ENCODE assay signal across 8 cellular contexts in genomic region chr17:42779942-42780815, GRCh38. TPM values are rescaled to one million over a fixed set of nuclear protein-coding genes. Genes with fewer than 3 reads are reported as not detected.
A peak's percentile ranks its signal among the peaks of the same experiment; 100 is the strongest.
DNase-seq lines count a peak whose midpoint lies in the region; ATAC-seq, FAIRE-seq and TF ChIP-seq lines count a peak whose summit lies in the region.

WNK4 (plus strand) TSS chr17:42780610; CDS start chr17:42780699, 89 bp downstream.

- ATAC-seq in HepG2: peak; percentile 88
- no peak for ATAC-seq in GM18907 (IDR thresholded peaks at IDR 0.05; ENCODE audit: unreplicated experiment)
- ATAC-seq in GM19452 (IDR thresholded peaks at IDR 0.05; ENCODE audit: unreplicated experiment): no peak

- FAIRE-seq in HTR-8/SVneo (lab: Jason Lieb, UNC) (peak; percentile 93), HepG2 (lab: Jason Lieb, UNC) (peak; percentile 94)

- TF ChIP-seq POLR2A in HepG2 (IDR thresholded peaks at IDR 0.05; ENCODE audit: insufficient read depth in 1 of 2, low read depth in 2 of 2, low read length in 2 of 2): peak; percentile 90

- under 1% methylated on average over 26 of the region's 59 CpGs for WGBS in HepG2 (ENCODE audit: low lambda C conversion rate)

- peaks cover 64% of the 10 kb centered on the region for H3K4me1 ChIP-seq in HepG2 (ENCODE audit: insufficient read depth, low read length)

- in situ Hi-C loops in HepG2 (cut with HindIII; ENCODE audit: extremely low pct_ligation_motif_present, low pct_unique_long_range_greater_than_20kb): no loop called here

- intact Hi-C loops in HepG2 (cut with micrococcal nuclease; ENCODE audit: unreplicated experiment): loop anchor here (2.0 kb wide), 1 partner anchor 17 kb away; no protein-coding TSS in a partner anchor

- peak within 1 kb of the TSS; percentile 51 for H3K27ac ChIP-seq in 22Rv1
- H3K27ac ChIP-seq in HepG2 (ENCODE audit: extremely low read length, insufficient read depth, low read length): peak within 1 kb of the TSS; percentile 98

- H3K9ac ChIP-seq in HepG2 (ENCODE audit: insufficient read depth, low read depth, low read length): peak within 1 kb of the TSS; percentile 95

- DNase-seq in HTR-8/SVneo (ENCODE audit: insufficient read length, low spot score) (peak; percentile 83), cardiac fibroblast (ENCODE audit: low read depth in 2 of 2) (peak; percentile 47 to 59), HepG2 (ENCODE audit: low spot score) (peak; percentile 98), cerebellar nuclear complex (lab: John Stamatoyannopoulos, UW) (no peak), DMS114 treated with DMSO at 0.1 percent for 48 hours (lab: John Stamatoyannopoulos, UW; ENCODE audit: unreplicated experiment) (no peak)

- POLR2A ChIA-PET in HepG2 (lab: Yijun Ruan, JAX): interaction anchor here (0.6 to 8.4 kb wide), 34 partner anchors 7 to 535 kb away, joined by 3 to 278 read pairs (median 5); partner anchors contain the start of genes BECN1, CNTD1, CNTNAP1 and COA3

- TF ChIP-seq EP300 in HepG2 (IDR thresholded peaks at IDR 0.05; ENCODE audit: low read depth in 2 of 2, low read length in 2 of 2): peak in 1 of 2 experiments; percentile 92; a peak in 3 of 4 replicates
- peak; percentile 89 for TF ChIP-seq EP300 in HepG2 (CRISPR knock-in tag; IDR thresholded peaks at IDR 0.05; ENCODE audit: borderline replicate concordance)

- H3K4me3 ChIP-seq in cardiac fibroblast (replicated peaks in 1 of 2; ENCODE audit: low read depth in 2 of 2, low read length in 2 of 2) (peak within 1 kb of the TSS; percentile 61 to 81), HepG2 (replicated peaks in 1 of 3; ENCODE audit: insufficient read depth in 1 of 3, low read depth in 2 of 3, low read length in 3 of 3) (peak within 1 kb of the TSS; percentile 87 to 99 (median 92))

- H4K20me1 ChIP-seq in HepG2 (ENCODE audit: insufficient read depth, low read length): peaks cover 4% of the 10 kb centered on the region; the same call in 1 of the 2 replicates

- BruUV-seq in HepG2 (replicated peaks; lab: Mats Ljungman, UMichigan): TSS peak; percentile 95

- H3K27me3 ChIP-seq in HepG2 (ENCODE audit: control insufficient read depth in 1 of 2, insufficient read depth in 2 of 2, low read length in 2 of 2): no peaks in the 10 kb centered on the region; a peak in 1 of 5 replicates

- no peak within 1 kb of the TSS for H2AFZ ChIP-seq in HepG2 (ENCODE audit: low read length)

- TF ChIP-seq CTCF in 22Rv1 (IDR thresholded peaks at IDR 0.05) (no peak), cardiac fibroblast (IDR thresholded peaks at IDR 0.05; ENCODE audit: low read depth, low read length) (no peak), HepG2 (CRISPR knock-in tag; IDR thresholded peaks at IDR 0.05) (0 out of 2 replicates have a peak, but pooled peaks have one; percentile 42)

- H3K4me2 ChIP-seq in HepG2 (ENCODE audit: low read depth, low read length): peak within 1 kb of the TSS; percentile 99

- H3K9me3 ChIP-seq in HepG2 (ENCODE audit: low read length): no peaks in the 10 kb centered on the region

- H3K36me3 ChIP-seq in HepG2 (replicated peaks in 1 of 2; ENCODE audit: control insufficient read depth in 1 of 2, insufficient read depth in 2 of 2, low read length in 2 of 2): peaks cover 19 to 39% of the 10 kb centered on the region in 2 experiments; a peak in 4 of 5 replicates

- H3K79me2 ChIP-seq in HepG2 (ENCODE audit: insufficient read depth, low read length): peaks cover 28% of the 10 kb centered on the region

- CTCF ChIA-PET in HepG2 (lab: Yijun Ruan, JAX; ENCODE audit: low intra/inter-chr PET ratio, low total read pairs): interaction anchor here (1.0 kb wide), 2 partner anchors 44 to 60 kb away, joined by 3 to 4 read pairs; partner anchors contain the start of gene BECN1

- peak; percentile 17 for TF ChIP-seq RAD21 in HepG2 (CRISPR knock-in tag; IDR thresholded peaks at IDR 0.05)

TF ChIP-seq in HepG2, 621 proteins besides CTCF, POLR2A, EP300 and RAD21 (continues in another document):
- TF ChIP-seq MYNN (CRISPR knock-in tag; IDR thresholded peaks at IDR 0.05; ENCODE audit: low read depth) (peak; percentile 39), ZNF367 (CRISPR knock-in tag; IDR thresholded peaks at IDR 0.05; ENCODE audit: borderline replicate concordance) (no peak), NFIC (IDR thresholded peaks at IDR 0.05; ENCODE audit: low read length) (peak; percentile 82; the same call in 1 of the 2 replicates), POLR2G (IDR thresholded peaks at IDR 0.05; ENCODE audit: low read depth, low read length) (peak; percentile 96), RNF2 (conservative IDR thresholded peaks at IDR 0.05; ENCODE audit: low read depth) (0 out of 2 replicates have a peak, but pooled peaks have one; percentile 13), ZNF235 (CRISPR knock-in tag; IDR thresholded peaks at IDR 0.05; ENCODE audit: borderline replicate concordance) (no peak), ZNF350 (CRISPR knock-in tag; IDR thresholded peaks at IDR 0.05; ENCODE audit: borderline replicate concordance, low read depth) (peak; percentile 74), SP5 (CRISPR knock-in tag; IDR thresholded peaks at IDR 0.05; ENCODE audit: borderline replicate concordance, low read depth) (peak; percentile 87), ZNF556 (CRISPR knock-in tag; IDR thresholded peaks at IDR 0.05; ENCODE audit: borderline replicate concordance) (no peak), IRX3 (CRISPR knock-in tag; IDR thresholded peaks at IDR 0.05; ENCODE audit: borderline replicate concordance, low read depth) (0 out of 2 replicates have a peak, but pooled peaks have one; percentile 35), FOXP1 (IDR thresholded peaks at IDR 0.05) (no peak; the same call in 1 of the 2 replicates), FOXP1 (CRISPR knock-in tag; IDR thresholded peaks at IDR 0.05) (peak; percentile 68), PREB (CRISPR knock-in tag; IDR thresholded peaks at IDR 0.05) (no peak), ZNF850 (CRISPR knock-in tag; conservative IDR thresholded peaks at IDR 0.05) (peak; percentile 79; the same call in 1 of the 2 replicates), ZSCAN29 (CRISPR knock-in tag; conservative IDR thresholded peaks at IDR 0.05) (no peak), TBX3 (IDR thresholded peaks at IDR 0.05; ENCODE audit: borderline replicate concordance) (no peak), KLF12 (CRISPR knock-in tag; IDR thresholded peaks at IDR 0.05; ENCODE audit: borderline replicate concordance) (peak; percentile 69; the same call in 1 of the 2 replicates)

RNA-seq across cellular contexts. Expression of gene WNK4, which starts in this region (rescaled TPM):
- 1.5 and 2.7 TPM in 2 replicates for total RNA-seq in HepG2 (2016; rRNA removed; fragmentation: Illumina TruSeq; extraction: Trizol)
- total RNA-seq in HepG2 (2016; cell fraction: cytosol; rRNA removed; fragmentation: Illumina TruSeq; extraction: Trizol; ENCODE audit: low read depth): 1.2 and 1.7 TPM in 2 replicates
- total RNA-seq in HepG2 (2016; cell fraction: insoluble cytoplasmic fraction; rRNA removed; fragmentation: Illumina TruSeq; extraction: Trizol): 2.2 and 2.8 TPM in 2 replicates
- 1.2 and 1.5 TPM in 2 replicates for total RNA-seq in HepG2 (2016; cell fraction: membrane; rRNA removed; fragmentation: Illumina TruSeq; extraction: Trizol)
- total RNA-seq in HepG2 (2016; cell fraction: nucleus; rRNA removed; fragmentation: Illumina TruSeq; extraction: Trizol): 4.5 and 5.1 TPM in 2 replicates
- 13.7 and 16.9 TPM in 2 replicates for polyA plus RNA-seq in HepG2 (2011; rRNA removed)
- 5.6 and 5.8 TPM in 2 replicates for polyA plus RNA-seq in HepG2 (2011; cell fraction: cytosol; rRNA removed)
- 85.9 and 88.5 TPM in 2 replicates for polyA plus RNA-seq in HepG2 (2011; cell fraction: nucleus; rRNA removed)
- polyA plus RNA-seq in HepG2 (2012): 23.9 and 27.1 TPM in 2 replicates
- 0.60 and 0.64 TPM in 2 replicates for polyA plus RNA-seq in HepG2 (2016; cell fraction: cytosol; fragmentation: Illumina TruSeq; extraction: Trizol; ENCODE audit: low read depth)
- polyA plus RNA-seq in HepG2 (2016; cell fraction: insoluble cytoplasmic fraction; fragmentation: Illumina TruSeq; extraction: Trizol; ENCODE audit: low read depth): 2.4 and 3.7 TPM in 2 replicates
- 1.2 and 1.4 TPM in 2 replicates for polyA plus RNA-seq in HepG2 (2016; cell fraction: membrane; fragmentation: Illumina TruSeq; extraction: Trizol; ENCODE audit: low read depth)
- 20.6 and 21.3 TPM in 2 replicates for polyA plus RNA-seq in HepG2 (2016; cell fraction: nucleus; fragmentation: Illumina TruSeq; extraction: Trizol; ENCODE audit: insufficient read depth, low read depth)
- 2.8 and 17.8 TPM in 2 replicates for polyA minus RNA-seq in HepG2 (2011; rRNA and poly(A)+ RNA removed; ENCODE audit: low replicate concordance)
- polyA minus RNA-seq in HepG2 (2011; cell fraction: cytosol; rRNA and poly(A)+ RNA removed): 7.4 and 8.9 TPM in 2 replicates
- polyA minus RNA-seq in HepG2 (2011; cell fraction: nucleus; rRNA and poly(A)+ RNA removed): 29.6 and 31.7 TPM in 2 replicates

Comparison
In these comparisons a context has a peak if more than half of its experiments do, and no peak if none do; other contexts are left out.
1. DNase-seq: peak in HTR-8/SVneo (single experiment), cardiac fibroblast (2 of 2) and HepG2 (single experiment); none in cerebellar nuclear complex (0 of 2) and DMS114 treated with DMSO at 0.1 percent for 48 hours (single experiment).